8 cellular contexts compared by ENCODE assay signal in genomic region chr7:92133737-92134270, GRCh38.
DNase-seq lines count a peak whose midpoint lies in the region; ATAC-seq and TF ChIP-seq lines count a peak whose summit lies in the region.

No MANE protein-coding gene starts in this region.

- H3K4me3 ChIP-seq in AG09309 (ENCODE audit: control insufficient read depth, low read depth, low read length) = peak overlapping the region; percentile 69

- DNase-seq in AG09309 (ENCODE audit: low read depth) = no peak
- peak; percentile 19 for DNase-seq in NCI-H510A treated with DMSO at 0.1 percent for 48 hours (lab: John Stamatoyannopoulos, UW)
- peak; percentile 22 to 42 for DNase-seq in activated CD8-positive, alpha-beta memory T cell treated with anti-CD3 and anti-CD28 coated beads for 1 hour (ENCODE audit: extremely low read depth in 1 of 2, low read depth in 1 of 2)
- DNase-seq in effector CD8-positive, alpha-beta T cell (lab: John Stamatoyannopoulos, UW) = peak; percentile 43
- peak; percentile 71 for DNase-seq in medulla oblongata (ENCODE audit: extremely low spot score)
- peak; percentile 30 for DNase-seq in stimulated activated CD8-positive, alpha-beta memory T cell treated with anti-CD3 and anti-CD28 coated beads, Interleukin-12 subunit alpha, Interleukin-12 subunit beta, amount 100 ng/mL, for 24 hours (ENCODE audit: extremely low read depth)

- peak; percentile 85 for TF ChIP-seq CTCF in AG09309 (IDR thresholded peaks at IDR 0.05; ENCODE audit: control insufficient read depth, insufficient read depth, low read depth, low read length, missing control alignments)

- ATAC-seq in GM18867 (IDR thresholded peaks at IDR 0.05; ENCODE audit: unreplicated experiment) (peak; percentile 34), HG03139 (IDR thresholded peaks at IDR 0.05; ENCODE audit: unreplicated experiment) (peak; percentile 22)
